In genomic region chr7:516606-517456, GRCh38 we compare ENCODE assay signal across 8 cellular contexts. TPM values are rescaled to one million over a fixed set of nuclear protein-coding genes. Genes with fewer than 3 reads are reported as not detected.
A peak's percentile ranks its signal among the peaks of the same experiment; 100 is the strongest.
DNase-seq lines count a peak whose midpoint lies in the region; ATAC-seq, FAIRE-seq and TF ChIP-seq lines count a peak whose summit lies in the region.

No MANE protein-coding gene starts in this region.

- peaks cover 45% of the 10 kb centered on the region for H3K4me1 ChIP-seq in neural progenitor cell

- no peak for TF ChIP-seq CTCF in neural progenitor cell (IDR thresholded peaks at IDR 0.05)

- H2AFZ ChIP-seq in neural progenitor cell (replicated peaks), result no peak overlapping the region

- DNase-seq in EL (peak; percentile 83), RCC 7860 (ENCODE audit: low spot score) (peak; percentile 59), neural progenitor cell (ENCODE audit: low spot score) (peak; percentile 74), NCI-H2029 (lab: John Stamatoyannopoulos, UW) (no peak), NCI-H82 treated with DMSO at 0.1 percent for 48 hours (lab: John Stamatoyannopoulos, UW; ENCODE audit: unreplicated experiment) (no peak)

- H3K36me3 Mint-ChIP-seq in neural progenitor cell, result no peaks in the 10 kb centered on the region

- H3K27me3 Mint-ChIP-seq in neural progenitor cell (ENCODE audit: insufficient read depth, low read depth), result peaks cover 48% of the 10 kb centered on the region

- ATAC-seq in esophagus mucosa, result peak; percentile 33
- no peak for ATAC-seq in GM21825 (IDR thresholded peaks at IDR 0.05; ENCODE audit: unreplicated experiment)
- ATAC-seq in GM18517 (IDR thresholded peaks at IDR 0.05; ENCODE audit: unreplicated experiment), result no peak

- no peak overlapping the region for H3K27ac ChIP-seq in neural progenitor cell

- no peaks in the 10 kb centered on the region for H3K9me3 ChIP-seq in neural progenitor cell (ENCODE audit: low read depth)

- peak overlapping the region; percentile 62 for H3K4me3 ChIP-seq in neural progenitor cell

- peaks cover 66% of the 10 kb centered on the region for H3K27me3 ChIP-seq in neural progenitor cell

- no peak for FAIRE-seq in RCC 7860 (lab: Jason Lieb, UNC)

- H3K36me3 ChIP-seq in neural progenitor cell, result no peaks in the 10 kb centered on the region

- H3K9ac ChIP-seq in neural progenitor cell, result no peak overlapping the region

- H3K9me3 Mint-ChIP-seq in neural progenitor cell, result no peaks in the 10 kb centered on the region

- peaks cover 16% of the 10 kb centered on the region for H3K4me1 Mint-ChIP-seq in neural progenitor cell

- peaks cover 7% of the 10 kb centered on the region for H3K79me2 ChIP-seq in neural progenitor cell (ENCODE audit: low read depth)

- peaks cover 37% of the 10 kb centered on the region for H4K20me1 ChIP-seq in neural progenitor cell (ENCODE audit: low read depth)

- H3K4me2 ChIP-seq in neural progenitor cell, result peak overlapping the region; percentile 97

- no peak overlapping the region for H3K27ac Mint-ChIP-seq in neural progenitor cell

- peaks cover 58% of the 10 kb centered on the region for H3F3A ChIP-seq in neural progenitor cell (ENCODE audit: low read depth)

- no peak overlapping the region for H3K4me3 Mint-ChIP-seq in neural progenitor cell

RNA-seq across cellular contexts. Expression of gene PDGFA, which starts 2.8 kb away (rescaled TPM):
- total RNA-seq in esophagus mucosa, result 4.1 TPM
- 9.8 and 13.7 TPM in 2 replicates for total RNA-seq in neural progenitor cell (ENCODE audit: low replicate concordance)

Comparison
In these comparisons a context has a peak if more than half of its experiments do, and no peak if none do; other contexts are left out.
1. DNase-seq: peak in EL (single experiment), RCC 7860 (single experiment) and neural progenitor cell (single experiment); none in NCI-H2029 (single experiment) and NCI-H82 treated with DMSO at 0.1 percent for 48 hours (single experiment).